22 cellular contexts compared by ENCODE assay signal in genomic region chr14:50290306-50290705, GRCh38. TPM values are rescaled to one million over a fixed set of nuclear protein-coding genes. Genes with fewer than 3 reads are reported as not detected.
A peak's percentile ranks its signal among the peaks of the same experiment; 100 is the strongest.
DNase-seq lines count a peak whose midpoint lies in the region; ATAC-seq and TF ChIP-seq lines count a peak whose summit lies in the region.
"Had no signal": no experiment of that assay in that cellular context is flagged by ENCODE, and none has a peak within 500 bp of the region (broad histone marks: within the 10 kb centered on the region; RNA-seq: fewer than 3 reads in every experiment).

No MANE protein-coding gene starts in this region.

- peak; percentile 18 for DNase-seq in NCI-H524 treated with DMSO at 0.1 percent for 48 hours (lab: John Stamatoyannopoulos, UW)
- DNase-seq in SK-N-DZ (ENCODE audit: low spot score), result peak; percentile 42
- DNase-seq in WTC11 (ENCODE audit: low spot score), result no peak
- no peak for DNase-seq in CD14-positive monocyte (ENCODE audit: low spot score)
- no peak for DNase-seq in DMS153 (lab: John Stamatoyannopoulos, UW)
- no peak for DNase-seq in activated naive CD8-positive, alpha-beta T cell treated with anti-CD3 and anti-CD28 coated beads, Interleukin-2, amount 50 U/mL, for 24 hours
- DNase-seq: 8988T; ACHN; BE2C; C1 segment of cervical spinal cord; Caco-2; Calu3; CD4-positive, alpha-beta T cell; CD8-positive, alpha-beta T cell; DMS53; DMS79; DND-41; EL; GDM1 had no signal

- POLR2A ChIA-PET in WTC11 (lab: Charles Lee), result no interaction called here

- ATAC-seq in SK-N-SH treated with all-trans-retinoic acid at 6 μM for 48 hours (no peak), WTC11 (no peak), GM21619 (IDR thresholded peaks at IDR 0.05; ENCODE audit: unreplicated experiment) (no peak)
- ATAC-seq in activated naive CD8-positive, alpha-beta T cell treated with anti-CD3 and anti-CD28 coated beads, Interleukin-2, amount 50 U/mL, for 24 hours, result no peak
- ATAC-seq: CD8-positive, alpha-beta T cell; GM12878 had no signal

- intact Hi-C loops in CD14-positive monocyte (cut with micrococcal nuclease), result no loop called here

- H3K9me3 Mint-ChIP-seq in WTC11 (no peaks in the 10 kb centered on the region), CD14-positive monocyte (peaks cover 0 to 2% (median 0%) of the 10 kb centered on the region in 7 donors)
- no peaks in the 10 kb centered on the region for H3K9me3 Mint-ChIP-seq in activated naive CD8-positive, alpha-beta T cell treated with anti-CD3 and anti-CD28 coated beads, Interleukin-2, amount 50 U/mL, for 24 hours
- H3K9me3 Mint-ChIP-seq: CD4-positive, alpha-beta T cell; CD8-positive, alpha-beta T cell had no signal

- H3K4me3 Mint-ChIP-seq in WTC11 (no peak overlapping the region), CD14-positive monocyte (no peak overlapping the region)
- H3K4me3 Mint-ChIP-seq in activated naive CD8-positive, alpha-beta T cell treated with anti-CD3 and anti-CD28 coated beads, Interleukin-2, amount 50 U/mL, for 24 hours, result no peak overlapping the region
- H3K4me3 Mint-ChIP-seq: CD4-positive, alpha-beta T cell; CD8-positive, alpha-beta T cell had no signal

- CTCF ChIA-PET in WTC11 (lab: Charles Lee), result no interaction called here

- H3K4me1 Mint-ChIP-seq in WTC11 (no peaks in the 10 kb centered on the region), CD14-positive monocyte (no peaks in the 10 kb centered on the region)
- H3K4me1 Mint-ChIP-seq in activated naive CD8-positive, alpha-beta T cell treated with anti-CD3 and anti-CD28 coated beads, Interleukin-2, amount 50 U/mL, for 24 hours, result no peaks in the 10 kb centered on the region

- no peaks in the 10 kb centered on the region for H3K27me3 Mint-ChIP-seq in WTC11 (ENCODE audit: low read depth)
- no peaks in the 10 kb centered on the region for H3K27me3 Mint-ChIP-seq in CD14-positive monocyte (ENCODE audit: low read depth in 3 of 3)
- no peaks in the 10 kb centered on the region for H3K27me3 Mint-ChIP-seq in activated naive CD8-positive, alpha-beta T cell treated with anti-CD3 and anti-CD28 coated beads, Interleukin-2, amount 50 U/mL, for 24 hours
- H3K27me3 Mint-ChIP-seq: CD4-positive, alpha-beta T cell had no signal

- H3K27ac Mint-ChIP-seq in WTC11 (peak overlapping the region; percentile 31; the same call in 1 of the 2 replicates), CD14-positive monocyte (no peak overlapping the region)
- no peak overlapping the region for H3K27ac Mint-ChIP-seq in activated naive CD8-positive, alpha-beta T cell treated with anti-CD3 and anti-CD28 coated beads, Interleukin-2, amount 50 U/mL, for 24 hours
- H3K27ac Mint-ChIP-seq: CD4-positive, alpha-beta T cell; CD8-positive, alpha-beta T cell had no signal

- H3K36me3 Mint-ChIP-seq in WTC11 (peaks cover 18% of the 10 kb centered on the region), CD14-positive monocyte (peaks cover 13 to 15% of the 10 kb centered on the region in 2 donors)
- peaks cover 24% of the 10 kb centered on the region for H3K36me3 Mint-ChIP-seq in activated naive CD8-positive, alpha-beta T cell treated with anti-CD3 and anti-CD28 coated beads, Interleukin-2, amount 50 U/mL, for 24 hours (ENCODE audit: low read depth)

- no peak for TF ChIP-seq CTCF in WTC11 (IDR thresholded peaks at IDR 0.05)
- no peak for TF ChIP-seq CTCF in CD14-positive monocyte (IDR thresholded peaks at IDR 0.05)

TF ChIP-seq in SK-N-SH treated with all-trans-retinoic acid at 6 μM for 48 hours, 23 proteins besides CTCF, POLR2A, EP300 and RAD21:
- TF ChIP-seq GLIS3 (CRISPR knock-in tag; IDR thresholded peaks at IDR 0.05) (no peak), ZFP3 (CRISPR knock-in tag; IDR thresholded peaks at IDR 0.05) (no peak), TCF4 (CRISPR knock-in tag; IDR thresholded peaks at IDR 0.05; ENCODE audit: borderline replicate concordance) (peak; percentile 33; the same call in 1 of the 2 replicates)
TF ChIP-seq in SK-N-SH treated with all-trans-retinoic acid at 6 μM for 48 hours: peak in this region for 1.

TF ChIP-seq in WTC11, 78 proteins besides CTCF, POLR2A, EP300 and RAD21 (continues in another document):
- TF ChIP-seq IRF2 (CRISPR knock-in tag; IDR thresholded peaks at IDR 0.05; ENCODE audit: borderline replicate concordance, low read depth) (no peak), NFATC4 (CRISPR knock-in tag; IDR thresholded peaks at IDR 0.05) (no peak), HMGXB4 (CRISPR knock-in tag; IDR thresholded peaks at IDR 0.05) (no peak), ESRRA (CRISPR knock-in tag; IDR thresholded peaks at IDR 0.05; ENCODE audit: borderline replicate concordance) (no peak), ZBTB43 (CRISPR knock-in tag; IDR thresholded peaks at IDR 0.05) (no peak), ARID4B (CRISPR knock-in tag; IDR thresholded peaks at IDR 0.05; ENCODE audit: borderline replicate concordance) (no peak), ZNF416 (CRISPR knock-in tag; IDR thresholded peaks at IDR 0.05) (no peak), ZNF671 (CRISPR knock-in tag; IDR thresholded peaks at IDR 0.05) (no peak), GRHL2 (CRISPR knock-in tag; IDR thresholded peaks at IDR 0.05; ENCODE audit: insufficient replicate concordance, severe bottlenecking) (no peak)

RNA-seq across cellular contexts. Expression of gene L2HGDH, which starts 21.7 kb away (rescaled TPM):
- polyA plus RNA-seq in SK-N-DZ (2014; cell fraction: cytosol; rRNA removed), result 9.3 and 12.1 TPM in 2 replicates
- polyA plus RNA-seq in SK-N-DZ (2014; cell fraction: nucleus; rRNA removed), result 2.1 and 8.3 TPM in 2 replicates
- total RNA-seq in WTC11 (2021), result 23.9 to 26.7 TPM (median 24.0 TPM) in 3 replicates
- polyA plus RNA-seq in CD14-positive monocyte, result under 1 TPM; 0.11 to 0.86 TPM

RNA-seq across cellular contexts. Expression of gene DMAC2L, which starts 21.8 kb away (rescaled TPM):
- 23.9 and 40.1 TPM in 2 replicates for polyA plus RNA-seq in SK-N-DZ (2014; cell fraction: cytosol; rRNA removed)
- polyA plus RNA-seq in SK-N-DZ (2014; cell fraction: nucleus; rRNA removed), result 8.9 and 20.6 TPM in 2 replicates
- 14.0 to 17.7 TPM (median 16.4 TPM) in 3 replicates for total RNA-seq in WTC11 (2021)
- polyA plus RNA-seq in CD14-positive monocyte, result 10 to 100 TPM; 13.4 to 17.3 TPM

RNA-seq across cellular contexts. Expression of gene SOS2, which starts 58.9 kb away (rescaled TPM):
- polyA plus RNA-seq in SK-N-DZ (2014; cell fraction: cytosol; rRNA removed), result 15.2 and 15.6 TPM in 2 replicates
- polyA plus RNA-seq in SK-N-DZ (2014; cell fraction: nucleus; rRNA removed), result 12.1 and 13.4 TPM in 2 replicates
- total RNA-seq in WTC11 (2021), result 9.1 to 11.0 TPM (median 9.6 TPM) in 3 replicates
- 10 to 100 TPM in 1 of 2 donors, 1 to 10 TPM in 1; 9.3 to 12.0 TPM for polyA plus RNA-seq in CD14-positive monocyte

Comparison
In these comparisons a context has a peak if more than half of its experiments do, and no peak if none do; other contexts are left out.
1. DNase-seq: peak in NCI-H524 treated with DMSO at 0.1 percent for 48 hours (single experiment) and SK-N-DZ (single experiment); none in WTC11 (single experiment), CD14-positive monocyte (single experiment), DMS153 (single experiment) and activated naive CD8-positive, alpha-beta T cell treated with anti-CD3 and anti-CD28 coated beads, Interleukin-2, amount 50 U/mL, for 24 hours (single experiment).